Comparison of ENCODE assay signal across 1 cellular context in the genomic region with DNA sequence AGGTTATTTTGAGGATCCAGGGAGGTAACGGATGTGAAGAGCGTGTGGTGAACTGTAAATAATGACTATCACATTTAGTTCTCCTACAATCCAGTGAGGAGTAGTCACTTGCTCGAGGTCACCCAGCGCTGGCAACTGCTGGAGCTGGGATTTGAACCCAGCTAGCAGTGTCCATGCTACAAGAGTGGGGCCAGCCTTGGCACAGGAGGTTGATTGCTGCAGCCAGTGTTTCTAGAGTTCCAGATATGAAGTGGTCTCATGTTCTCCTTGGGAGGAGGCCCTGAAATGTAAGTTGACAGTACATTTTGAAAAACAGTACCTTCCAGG.
TF ChIP-seq lines count a peak whose summit lies in the region.

No MANE protein-coding gene starts in this region.

TF ChIP-seq in endothelial cell of umbilical vein, 7 proteins besides CTCF, POLR2A, EP300 and RAD21:
- TF ChIP-seq JUN (IDR thresholded peaks at IDR 0.05; ENCODE audit: borderline replicate concordance, insufficient read depth, insufficient read length, low read depth) (no peak), EZH2 (IDR thresholded peaks at IDR 0.05; ENCODE audit: borderline replicate concordance, low read depth, low read length, severe bottlenecking) (no peak), FOS (IDR thresholded peaks at IDR 0.05; ENCODE audit: borderline replicate concordance, insufficient read depth, low read length) (no peak), GATA2 (IDR thresholded peaks at IDR 0.05; ENCODE audit: insufficient read depth, insufficient read length, low read depth, low read length) (no peak), POLR2AphosphoS5 (IDR thresholded peaks at IDR 0.05; ENCODE audit: insufficient read depth, low read depth, low read length) (no peak), MYC (IDR thresholded peaks at IDR 0.05; ENCODE audit: low read depth, low read length) (no peak)
- TF ChIP-seq, protein P1, sequence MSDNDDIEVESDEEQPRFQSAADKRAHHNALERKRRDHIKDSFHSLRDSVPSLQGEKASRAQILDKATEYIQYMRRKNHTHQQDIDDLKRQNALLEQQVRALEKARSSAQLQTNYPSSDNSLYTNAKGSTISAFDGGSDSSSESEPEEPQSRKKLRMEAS (IDR thresholded peaks at IDR 0.05; ENCODE audit: insufficient read depth, insufficient read length), result no peak
